Comparison of ENCODE assay signal across 18 cellular contexts in genomic region chr3:142890592-142890991, GRCh38. TPM values are rescaled to one million over a fixed set of nuclear protein-coding genes. Genes with fewer than 3 reads are reported as not detected.
"Had no signal": no experiment of that assay in that cellular context is flagged by ENCODE, and none has a peak within 500 bp of the region (broad histone marks: within the 10 kb centered on the region; RNA-seq: fewer than 3 reads in every experiment).

No MANE protein-coding gene starts in this region.

- ATAC-seq: effector memory CD8-positive, alpha-beta T cell; heart right ventricle; natural killer cell treated with Interleukin-12 subunit alpha and Interleukin-12 subunit beta and Interleukin-15 and Interleukin-18, amount 100 ng/mL, for 72 hours; psoas muscle had no signal

- H3K27ac Mint-ChIP-seq: dendritic cell treated with granulocyte-macrophage colony-stimulating factor and Interleukin-4, amounts not matched to agents 40 ng/mL and 50 ng/mL, for 4 days; effector memory CD8-positive, alpha-beta T cell; natural killer cell treated with Interleukin-12 subunit alpha and Interleukin-12 subunit beta and Interleukin-15 and Interleukin-18, amount 100 ng/mL, for 72 hours; type B pancreatic cell had no signal

- DNase-seq: cerebellar nuclear complex; effector memory CD8-positive, alpha-beta T cell; erythroblast; heart right ventricle; hypothalamus; kidney glomerular epithelial cell; mammary epithelial cell; psoas muscle; retina; sigmoid colon; stimulated activated CD4-positive, alpha-beta T cell treated with anti-CD3 and anti-CD28 coated beads, Interleukin-2, amount 100 ng/mL, for 48 hours; stimulated activated naive CD4-positive, alpha-beta T cell treated with Interleukin-2 at 50 U/mL for 16 hours; thyroid gland had no signal

- H3K4me3 ChIP-seq: psoas muscle, sigmoid colon, skin epidermis, suprapubic skin, thyroid gland had no signal

- H3K4me3 Mint-ChIP-seq: dendritic cell treated with granulocyte-macrophage colony-stimulating factor and Interleukin-4, amounts not matched to agents 40 ng/mL and 50 ng/mL, for 4 days; effector memory CD8-positive, alpha-beta T cell; natural killer cell treated with Interleukin-12 subunit alpha and Interleukin-12 subunit beta and Interleukin-15 and Interleukin-18, amount 100 ng/mL, for 72 hours; type B pancreatic cell had no signal

- H3K4me1 ChIP-seq: psoas muscle had no signal

- H3K36me3 ChIP-seq: heart right ventricle, sigmoid colon, suprapubic skin, thyroid gland had no signal

- H3K9me3 ChIP-seq: heart right ventricle, psoas muscle, sigmoid colon, suprapubic skin, thyroid gland had no signal

- H3K9me3 Mint-ChIP-seq: dendritic cell treated with granulocyte-macrophage colony-stimulating factor and Interleukin-4, amounts not matched to agents 40 ng/mL and 50 ng/mL, for 4 days; effector memory CD8-positive, alpha-beta T cell; natural killer cell treated with Interleukin-12 subunit alpha and Interleukin-12 subunit beta and Interleukin-15 and Interleukin-18, amount 100 ng/mL, for 72 hours; type B pancreatic cell had no signal

- H3K27me3 ChIP-seq: thyroid gland had no signal

- H3K36me3 Mint-ChIP-seq: natural killer cell treated with Interleukin-12 subunit alpha and Interleukin-12 subunit beta and Interleukin-15 and Interleukin-18, amount 100 ng/mL, for 72 hours; type B pancreatic cell had no signal

RNA-seq across cellular contexts. Expression of gene PCOLCE2, which starts 1.7 kb away (rescaled TPM):
- total RNA-seq: natural killer cell treated with Interleukin-12 subunit alpha and Interleukin-12 subunit beta and Interleukin-15 and Interleukin-18, amount 100 ng/mL, for 72 hours had no signal
